Comparison of ENCODE assay signal across 8 cellular contexts in the genomic region with DNA sequence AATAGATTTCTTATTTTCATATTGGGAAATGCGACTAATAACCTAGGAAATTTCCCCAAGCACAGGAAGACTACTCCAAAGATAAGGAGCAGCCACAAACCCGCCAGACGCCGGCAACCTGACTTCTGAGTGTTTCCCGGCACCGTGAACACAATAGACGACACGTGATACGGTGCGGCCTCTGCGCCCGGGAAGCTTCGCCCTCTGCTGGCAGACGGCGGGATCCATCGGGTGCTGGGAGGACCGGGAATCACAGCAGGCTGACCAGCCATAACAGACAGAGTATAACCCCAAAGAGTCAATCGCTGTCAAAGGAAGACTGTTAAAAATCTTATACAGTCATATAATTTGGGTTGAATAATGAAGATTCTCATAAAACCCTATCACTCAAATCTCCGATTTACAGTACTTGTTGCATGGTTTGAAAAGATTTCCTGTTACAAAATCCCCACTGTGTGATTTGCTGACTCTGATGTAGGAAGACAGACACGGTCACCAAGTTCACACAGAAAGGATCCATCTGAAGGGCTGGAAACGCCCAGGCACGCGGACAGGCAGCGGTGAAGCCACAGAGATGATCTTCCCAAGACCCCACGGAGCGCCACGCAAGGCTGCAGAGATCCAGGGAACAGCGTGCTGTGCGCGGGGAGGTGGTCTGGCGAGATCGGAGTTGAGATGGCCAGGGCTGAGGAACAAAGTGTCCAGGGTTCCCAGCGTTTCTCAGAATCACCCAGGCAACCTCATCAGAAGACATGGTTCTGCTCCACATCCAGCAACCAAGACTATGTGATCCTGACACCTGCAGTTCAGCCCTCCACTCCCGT.
DNase-seq lines count a peak whose midpoint lies in the region; ATAC-seq and TF ChIP-seq lines count a peak whose summit lies in the region.

No MANE protein-coding gene starts in this region.

- ATAC-seq in HG02623 (IDR thresholded peaks at IDR 0.05; ENCODE audit: unreplicated experiment) (peak; percentile 96), left cardiac atrium (peak; percentile 97 to 98)

- H3K4me1 ChIP-seq in adipocyte (ENCODE audit: control insufficient read depth, insufficient read depth, low read length) (peaks cover 6% of the 10 kb centered on the region), prostate gland (replicated peaks) (peaks cover 2% of the 10 kb centered on the region), uterus (no peaks in the 10 kb centered on the region)

- intact Hi-C loops in left cardiac atrium (cut with DNase I), result loop anchor here in 1 of 2 donors (2.0 kb wide), 1 partner anchor 303 kb away; no protein-coding TSS in a partner anchor
- intact Hi-C loops in prostate gland (cut with DNase I), result loop anchor here (5.0 to 10.0 kb wide), 3 partner anchors 299 to 1451 kb away; no protein-coding TSS in a partner anchor
- intact Hi-C loops in uterus (cut with DNase I; ENCODE audit: low total_unique reads), result no loop called here

- 38% methylated on average over 34 of the region's 34 CpGs for WGBS in prostate gland

- H3K4me3 ChIP-seq in GM12865 (ENCODE audit: low read depth, low read length), result no peak overlapping the region
- peak overlapping the region; percentile 74 for H3K4me3 ChIP-seq in adipocyte (ENCODE audit: low read length)
- H3K4me3 ChIP-seq in prostate gland, result no peak overlapping the region
- H3K4me3 ChIP-seq in uterus, result no peak overlapping the region

- TF ChIP-seq CTCF in GM12865 (IDR thresholded peaks at IDR 0.05; ENCODE audit: insufficient read depth, low read depth, low read length, missing control alignments) (peak; percentile 87), prostate gland (IDR thresholded peaks at IDR 0.05) (peak; percentile 89 to 97 (median 96)), uterus (IDR thresholded peaks at IDR 0.05) (peak; percentile 73 to 92 (median 84))

- DNase-seq in GM12865 (ENCODE audit: low read depth) (peak; percentile 76), NCI-H1092 (lab: John Stamatoyannopoulos, UW) (peak; percentile 78), T follicular helper cell (ENCODE audit: low read depth) (peak; percentile 56), adipocyte (ENCODE audit: low read depth) (peak; percentile 87), left cardiac atrium (peak; percentile 89), prostate gland (ENCODE audit: low spot score) (peak; percentile 87), uterus (peak; percentile 55 to 76)

- peak overlapping the region; percentile 72 for H3K9ac ChIP-seq in adipocyte (ENCODE audit: low read length)

- TF ChIP-seq POLR2A in prostate gland (IDR thresholded peaks at IDR 0.05), result no peak
- no peak for TF ChIP-seq POLR2A in uterus (IDR thresholded peaks at IDR 0.05)

- H3K36me3 ChIP-seq in adipocyte (ENCODE audit: control insufficient read depth, insufficient read depth, low read length, severe bottlenecking) (no peaks in the 10 kb centered on the region), prostate gland (no peaks in the 10 kb centered on the region), uterus (no peaks in the 10 kb centered on the region)

- H3K27me3 ChIP-seq in adipocyte (replicated peaks; ENCODE audit: control insufficient read depth, insufficient read depth, low read length), result no peaks in the 10 kb centered on the region
- no peaks in the 10 kb centered on the region for H3K27me3 ChIP-seq in prostate gland (replicated peaks; ENCODE audit: insufficient read depth)
- no peaks in the 10 kb centered on the region for H3K27me3 ChIP-seq in uterus

- H3K9me3 ChIP-seq in adipocyte (ENCODE audit: control insufficient read depth, low read length) (no peaks in the 10 kb centered on the region), prostate gland (no peaks in the 10 kb centered on the region), uterus (no peaks in the 10 kb centered on the region)

- H3K27ac ChIP-seq in prostate gland (no peak overlapping the region), uterus (no peak overlapping the region)
